Comparison of ENCODE assay signal across 10 cellular contexts in the genomic region with DNA sequence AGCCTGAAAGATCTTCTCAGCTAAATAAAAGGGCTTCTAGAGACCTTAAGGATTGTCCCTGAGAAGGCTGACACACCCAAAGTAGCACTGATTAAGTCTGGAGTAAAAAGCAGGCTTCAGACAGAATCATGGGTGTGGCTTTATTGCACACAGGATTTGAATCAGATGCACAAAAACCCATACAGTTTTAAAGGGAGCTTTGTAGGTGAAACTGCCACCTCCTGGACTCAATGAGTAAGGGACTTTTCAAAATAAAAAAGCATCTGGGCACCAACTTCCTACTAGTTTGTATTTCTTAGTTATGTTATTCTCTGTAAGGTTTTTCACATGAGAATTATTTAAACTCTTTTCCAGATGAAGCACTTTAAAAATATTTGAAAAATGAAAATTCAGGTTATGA.
A peak's percentile ranks its signal among the peaks of the same experiment; 100 is the strongest.
DNase-seq lines count a peak whose midpoint lies in the region; ATAC-seq and TF ChIP-seq lines count a peak whose summit lies in the region.
"Had no signal": no experiment of that assay in that cellular context is flagged by ENCODE, and none has a peak within 500 bp of the region (broad histone marks: within the 10 kb centered on the region; RNA-seq: fewer than 3 reads in every experiment).

No MANE protein-coding gene starts in this region.

- ATAC-seq in GM21381 (IDR thresholded peaks at IDR 0.05; ENCODE audit: unreplicated experiment): no peak
- no peak for ATAC-seq in HG02798 (IDR thresholded peaks at IDR 0.05; ENCODE audit: poor library complexity, unreplicated experiment)

- H3K36me3 Mint-ChIP-seq in mesothelial cell of epicardium: no peaks in the 10 kb centered on the region

- no peak overlapping the region for H3K4me3 ChIP-seq in HFF-Myc (replicated peaks; ENCODE audit: low read depth, low read length)
- H3K4me3 ChIP-seq: PC-9 had no signal

- DNase-seq in COR-L47 (lab: John Stamatoyannopoulos, UW) (peak; percentile 35), HFF-Myc (ENCODE audit: extremely low read depth, low read depth) (no peak), RWPE1 (ENCODE audit: low spot score) (peak; percentile 34), iris pigment epithelial cell (ENCODE audit: low read depth) (peak; percentile 55), mesothelial cell of epicardium (ENCODE audit: low spot score in 2 of 2, unreplicated experiment in 2 of 2) (no peak)
- no peak for DNase-seq in stimulated activated CD8-positive, alpha-beta memory T cell treated with anti-CD3 and anti-CD28 coated beads, Interleukin-4, amount 100 ng/mL, for 48 hours
- DNase-seq: PC-9 had no signal

- H3K27ac Mint-ChIP-seq in mesothelial cell of epicardium: no peak overlapping the region
- H3K27ac Mint-ChIP-seq: nephron had no signal

- no peaks in the 10 kb centered on the region for H3K27me3 Mint-ChIP-seq in mesothelial cell of epicardium (ENCODE audit: low read depth)

- POLR2A ChIA-PET in RWPE1 (lab: Yijun Ruan, JAX; ENCODE audit: low non-redundant PET): no interaction called here

- peak; percentile 12 for TF ChIP-seq CTCF in HFF-Myc (IDR thresholded peaks at IDR 0.05; ENCODE audit: low read depth, low read length, missing control alignments)
- peak; percentile 24; the same call in 1 of the 2 replicates for TF ChIP-seq CTCF in RWPE1 (conservative IDR thresholded peaks at IDR 0.05; ENCODE audit: low read depth)
- TF ChIP-seq CTCF in mesothelial cell of epicardium (IDR thresholded peaks at IDR 0.05; ENCODE audit: unreplicated experiment): no peak

- CTCF ChIA-PET in RWPE1 (lab: Yijun Ruan, JAX): interaction anchor here (0.6 to 1.3 kb wide), 6 partner anchors 166 to 904 kb away, joined by 3 to 9 read pairs (median 3); no protein-coding TSS in a partner anchor

- H3K27ac ChIP-seq in RWPE1: no peak overlapping the region
- H3K27ac ChIP-seq: PC-9 had no signal

- H3K4me3 Mint-ChIP-seq in mesothelial cell of epicardium: no peak overlapping the region
- H3K4me3 Mint-ChIP-seq: nephron had no signal

- no peaks in the 10 kb centered on the region for H3K9me3 Mint-ChIP-seq in mesothelial cell of epicardium
- H3K9me3 Mint-ChIP-seq: nephron had no signal

- peaks cover 13% of the 10 kb centered on the region for H3K4me1 Mint-ChIP-seq in mesothelial cell of epicardium

Comparison
In these comparisons a context has a peak if more than half of its experiments do, and no peak if none do; other contexts are left out.
1. DNase-seq: peak in COR-L47 (single experiment), RWPE1 (single experiment) and iris pigment epithelial cell (single experiment); none in HFF-Myc (single experiment), stimulated activated CD8-positive, alpha-beta memory T cell treated with anti-CD3 and anti-CD28 coated beads, Interleukin-4, amount 100 ng/mL, for 48 hours (single experiment) and mesothelial cell of epicardium (0 of 2).